Comparison of ENCODE assay signal across 17 cellular contexts in the genomic region with DNA sequence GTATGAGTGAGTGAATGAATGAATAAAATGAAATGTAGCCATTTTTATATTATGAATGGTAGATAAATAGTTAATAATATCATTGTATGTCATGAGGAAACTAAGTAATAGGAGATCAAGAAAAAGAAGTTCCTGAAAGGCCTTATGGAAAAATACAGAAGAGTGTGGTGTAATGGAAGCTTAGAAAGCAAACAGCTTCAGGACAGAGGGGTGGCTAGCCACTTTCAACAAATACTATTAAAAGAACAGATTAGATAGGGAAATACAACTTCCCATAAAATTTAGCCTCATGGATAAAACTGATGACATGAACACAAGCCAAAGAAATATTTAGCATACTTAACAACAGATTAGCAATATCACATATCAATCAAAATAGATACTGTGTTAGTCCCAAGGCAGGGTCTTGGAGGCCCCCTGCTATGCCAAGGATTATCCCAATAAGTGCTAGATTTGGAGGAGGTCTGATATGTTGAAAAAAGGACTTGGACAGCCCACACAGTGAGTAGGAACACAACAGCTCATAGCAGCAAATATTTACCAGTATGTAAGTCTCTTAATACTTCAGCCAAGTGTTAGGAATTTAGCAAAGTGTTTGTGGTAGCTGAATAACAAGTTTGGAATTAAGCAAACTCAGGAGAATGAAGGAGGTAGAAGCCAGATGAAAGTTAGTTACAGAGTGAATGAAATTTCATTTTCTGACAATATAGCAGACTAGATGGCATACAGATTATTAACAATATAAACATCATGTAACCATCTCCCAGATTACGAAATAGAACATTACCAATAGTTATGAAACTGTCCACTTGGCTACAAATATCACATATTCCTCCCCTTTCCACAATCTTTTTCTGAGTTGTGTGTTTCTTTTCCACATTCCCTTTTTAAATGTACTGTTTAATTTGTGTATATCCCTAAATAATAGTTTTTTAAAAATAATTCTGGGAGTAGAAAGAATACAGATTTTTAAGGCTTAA.
DNase-seq lines count a peak whose midpoint lies in the region; ATAC-seq and TF ChIP-seq lines count a peak whose summit lies in the region.
"Had no signal": no experiment of that assay in that cellular context is flagged by ENCODE, and none has a peak within 500 bp of the region (broad histone marks: within the 10 kb centered on the region; RNA-seq: fewer than 3 reads in every experiment).

No MANE protein-coding gene starts in this region.

- DNase-seq in left cardiac atrium (no peak), right atrium auricular region (ENCODE audit: low spot score) (no peak), astrocyte of the hippocampus (ENCODE audit: low read depth, low spot score) (peak; percentile 77), iris pigment epithelial cell (ENCODE audit: low read depth) (peak; percentile 91), aorta (no peak), NCI-H446 treated with DMSO at 0.1 percent for 48 hours (lab: John Stamatoyannopoulos, UW) (no peak), amniotic stem cell (lab: John Stamatoyannopoulos, UW) (no peak)
- no peak for DNase-seq in stimulated activated CD4-positive, alpha-beta T cell treated with anti-CD3 and anti-CD28 coated beads, Interleukin-4, amount 100 ng/mL, for 4 hours
- DNase-seq: activated CD8-positive, alpha-beta T cell treated with anti-CD3 and anti-CD28 coated beads for 36 hours; activated effector memory CD4-positive, alpha-beta T cell treated with Interleukin-2 at 50 U/mL for 16 hours; Calu3; caudate nucleus; NCI-H2029; ovary; thyroid gland had no signal

- intact Hi-C loops in left cardiac atrium (cut with DNase I) (no loop called here), aorta (cut with DNase I) (no loop called here)

- H3K36me3 ChIP-seq in right atrium auricular region, result no peaks in the 10 kb centered on the region
- no peaks in the 10 kb centered on the region for H3K36me3 ChIP-seq in aorta (ENCODE audit: control insufficient read depth in 1 of 2, insufficient read depth in 2 of 2, low read length in 1 of 2)
- H3K36me3 ChIP-seq: ovary, SJCRH30, thyroid gland had no signal

- H3K27ac ChIP-seq in right atrium auricular region (no peak overlapping the region), aorta (ENCODE audit: low read depth in 1 of 2, low read length in 2 of 2) (no peak overlapping the region)
- H3K27ac ChIP-seq: epithelial cell of prostate, ovary, SJCRH30, thyroid gland had no signal

- H3K9me3 ChIP-seq in right atrium auricular region, result no peaks in the 10 kb centered on the region
- no peaks in the 10 kb centered on the region for H3K9me3 ChIP-seq in aorta (ENCODE audit: control insufficient read depth, low read length)
- H3K9me3 ChIP-seq: ovary, SJCRH30, thyroid gland had no signal

- H3K27me3 ChIP-seq in right atrium auricular region (no peaks in the 10 kb centered on the region), aorta (ENCODE audit: control insufficient read depth in 1 of 2, insufficient read depth in 2 of 2, low read length in 1 of 2) (no peaks in the 10 kb centered on the region)
- H3K27me3 ChIP-seq: ovary, SJCRH30, thyroid gland had no signal

- ATAC-seq in left cardiac atrium, result peak; percentile 53 to 90
- peak; percentile 64 for ATAC-seq in aorta (ENCODE audit: low FRiP score)
- ATAC-seq: activated CD8-positive, alpha-beta T cell treated with anti-CD3 and anti-CD28 coated beads for 36 hours had no signal

- H3K4me3 ChIP-seq in right atrium auricular region (no peak overlapping the region), aorta (ENCODE audit: low read length in 2 of 2) (no peak overlapping the region)
- H3K4me3 ChIP-seq: ovary, SJCRH30, thyroid gland had no signal

- no peak for TF ChIP-seq CTCF in right atrium auricular region (IDR thresholded peaks at IDR 0.05)

- H3K4me1 ChIP-seq in right atrium auricular region, result no peaks in the 10 kb centered on the region
- no peaks in the 10 kb centered on the region for H3K4me1 ChIP-seq in aorta (ENCODE audit: control insufficient read depth in 1 of 2, insufficient read depth in 2 of 2, low read length in 2 of 2)
- H3K4me1 ChIP-seq: SJCRH30, thyroid gland had no signal

- WGBS in aorta, 2 donors, result 91 to 92% methylated on average over 1 of the region's 1 CpG

Comparison
In these comparisons a context has a peak if more than half of its experiments do, and no peak if none do; other contexts are left out.
1. DNase-seq: peak in astrocyte of the hippocampus (single experiment) and iris pigment epithelial cell (single experiment); none in left cardiac atrium (single experiment), right atrium auricular region (single experiment), aorta (0 of 2), stimulated activated CD4-positive, alpha-beta T cell treated with anti-CD3 and anti-CD28 coated beads, Interleukin-4, amount 100 ng/mL, for 4 hours (0 of 2), NCI-H446 treated with DMSO at 0.1 percent for 48 hours (single experiment) and amniotic stem cell (single experiment).